8 cellular contexts compared by ENCODE assay signal in genomic region chr1:25562101-25562927, GRCh38. TPM values are rescaled to one million over a fixed set of nuclear protein-coding genes. Genes with fewer than 3 reads are reported as not detected.
A peak's percentile ranks its signal among the peaks of the same experiment; 100 is the strongest.
DNase-seq lines count a peak whose midpoint lies in the region; ATAC-seq, FAIRE-seq and TF ChIP-seq lines count a peak whose summit lies in the region.

No MANE protein-coding gene starts in this region.

- H3K27ac Mint-ChIP-seq in T-helper 17 cell, result peak overlapping the region; percentile 95
- no peak overlapping the region for H3K27ac Mint-ChIP-seq in progenitor cell of endocrine pancreas

- H3K27me3 Mint-ChIP-seq in T-helper 17 cell (no peaks in the 10 kb centered on the region), progenitor cell of endocrine pancreas (no peaks in the 10 kb centered on the region)

- RAD21 ChIA-PET in GM12878 (lab: Charles Lee; ENCODE audit: unreplicated experiment), result interaction anchor here (0.7 to 1.0 kb wide), 2 partner anchors 11 to 12 kb away, joined by 3 read pairs; no protein-coding TSS in a partner anchor

- peak; percentile 71 for FAIRE-seq in GM12878 (lab: Jason Lieb, UNC)

- TF ChIP-seq EP300 in GM12878 (IDR thresholded peaks at IDR 0.05; ENCODE audit: borderline replicate concordance in 1 of 2, control insufficient read depth in 1 of 2, low read depth in 2 of 2, low read length in 2 of 2), result 0 out of 4 replicates have a peak, but pooled peaks of 1 of the 2 experiments have one; percentile 12

- intact Hi-C loops in GM12878 (cut with micrococcal nuclease; ENCODE audit: unreplicated experiment), result no loop called here

- SMC1A ChIA-PET in GM12878 (lab: Charles Lee; ENCODE audit: uncharacterized antibody, unreplicated experiment), result no interaction called here

- H3K4me1 ChIP-seq in GM12878 (ENCODE audit: control insufficient read depth, insufficient read depth, low read length), result peaks cover 18% of the 10 kb centered on the region

- no TSS peak for BruUV-seq in GM12878 (replicated peaks; lab: Mats Ljungman, UMichigan)

- H3K9ac ChIP-seq in GM12878 (ENCODE audit: control insufficient read depth, insufficient read depth, low read length), result no peak overlapping the region

- H3K4me1 Mint-ChIP-seq in T-helper 17 cell (peaks cover 56% of the 10 kb centered on the region), progenitor cell of endocrine pancreas (ENCODE audit: low read depth) (peaks cover 1% of the 10 kb centered on the region)

- no peak for TF ChIP-seq CTCF in GM12864 (IDR thresholded peaks at IDR 0.05; ENCODE audit: low read depth, low read length, missing control alignments)
- no peak for TF ChIP-seq CTCF in GM12878 (IDR thresholded peaks at IDR 0.05 in 2 of 3, conservative IDR thresholded peaks at IDR 0.05 in 1 of 3; ENCODE audit: control insufficient read depth in 2 of 3, extremely low read depth in 1 of 3, insufficient read depth in 1 of 3, low read depth in 3 of 3, low read length in 3 of 3)
- no peak for TF ChIP-seq CTCF in progenitor cell of endocrine pancreas (IDR thresholded peaks at IDR 0.05; ENCODE audit: unreplicated experiment)

- H4K20me1 ChIP-seq in GM12878 (ENCODE audit: control insufficient read depth, insufficient read depth), result no peaks in the 10 kb centered on the region

- TF ChIP-seq POLR2A in GM12878 (IDR thresholded peaks at IDR 0.05; ENCODE audit: low read depth, low read length), result no peak; the same call in 1 of the 2 replicates

- H3K36me3 Mint-ChIP-seq in T-helper 17 cell (ENCODE audit: low read depth) (peaks cover 5% of the 10 kb centered on the region), progenitor cell of endocrine pancreas (ENCODE audit: insufficient read depth) (no peaks in the 10 kb centered on the region)

- H3K4me3 ChIP-seq in GM12864 (ENCODE audit: low read depth, low read length) (no peak overlapping the region), GM12878 (no peak overlapping the region)

- TF ChIP-seq RAD21 in GM12878 (IDR thresholded peaks at IDR 0.05; ENCODE audit: insufficient read depth, low read depth, low read length), result no peak

- H2AFZ ChIP-seq in GM12878 (ENCODE audit: control insufficient read depth, low read depth, low read length), result no peak overlapping the region

- H3K79me2 ChIP-seq in GM12878 (ENCODE audit: control insufficient read depth, insufficient read depth, low read length), result no peaks in the 10 kb centered on the region

- H3K36me3 ChIP-seq in GM12878 (ENCODE audit: control insufficient read depth in 2 of 2, insufficient read depth in 2 of 2, low read length in 1 of 2), result peaks cover 0 to 15% of the 10 kb centered on the region in 2 experiments; a peak in 2 of 4 replicates

- 51% methylated on average over 8 of the region's 8 CpGs for WGBS in GM12878 (ENCODE audit: insufficient coverage, insufficient replicate concordance, low lambda C conversion rate, missing lambda C conversion rate)

- H3K27me3 ChIP-seq in GM12878 (replicated peaks in 1 of 2; ENCODE audit: control insufficient read depth in 2 of 2, insufficient read depth in 2 of 2, low read length in 1 of 2), result no peaks in the 10 kb centered on the region

- H3K4me2 ChIP-seq in GM12878 (ENCODE audit: control insufficient read depth, insufficient read depth), result peak overlapping the region; percentile 5

- no peaks in the 10 kb centered on the region for H3K9me3 Mint-ChIP-seq in progenitor cell of endocrine pancreas (ENCODE audit: low read depth)

- H3K27ac ChIP-seq in GM12878 (ENCODE audit: control insufficient read depth, insufficient read depth), result peak overlapping the region; percentile 65

- ATAC-seq in HG02763 (IDR thresholded peaks at IDR 0.05; ENCODE audit: unreplicated experiment), result peak; percentile 70
- ATAC-seq in T-helper 17 cell, result peak; percentile 93
- peak; percentile 99 for ATAC-seq in GM12878

- POLR2A ChIA-PET in GM12878 (lab: Charles Lee), result no interaction called here

- in situ Hi-C loops in GM12878 (cut with MboI), result no loop called here

- DNase-seq in GM12864 (ENCODE audit: low read depth), result peak; percentile 79
- DNase-seq in T-helper 17 cell, result peak; percentile 26 to 63 (median 55)
- peak; percentile 48 for DNase-seq in GM12878 (ENCODE audit: low read depth, low spot score)
- DNase-seq in stimulated activated CD4-positive, alpha-beta T cell treated with anti-CD3 and anti-CD28 coated beads, Interleukin-4, amount 100 ng/mL, for 24 hours, result peak; percentile 67
- DNase-seq in NCI-H446 (lab: John Stamatoyannopoulos, UW), result no peak
- no peak for DNase-seq in progenitor cell of endocrine pancreas (ENCODE audit: low spot score, unreplicated experiment)
- DNase-seq in NCI-H2081 treated with DMSO at 0.1 percent for 48 hours (lab: John Stamatoyannopoulos, UW), result no peak

- H3K4me3 Mint-ChIP-seq in T-helper 17 cell (peak overlapping the region; percentile 93), progenitor cell of endocrine pancreas (ENCODE audit: low read depth) (no peak overlapping the region)

- H3K9me3 ChIP-seq in T-helper 17 cell (ENCODE audit: control insufficient read depth, low read length, poor library complexity, severe bottlenecking) (no peaks in the 10 kb centered on the region), GM12878 (replicated peaks; ENCODE audit: control insufficient read depth, insufficient read depth, low read length) (no peaks in the 10 kb centered on the region)

- CTCF ChIA-PET in GM12878 (lab: Yijun Ruan, JAX), result no interaction called here

TF ChIP-seq in GM12878, 131 proteins besides CTCF, POLR2A, EP300 and RAD21 (continues in another document):
- TF ChIP-seq JUNB (IDR thresholded peaks at IDR 0.05) (no peak), HDGF (IDR thresholded peaks at IDR 0.05) (no peak), RELA (IDR thresholded peaks at IDR 0.05; ENCODE audit: borderline replicate concordance, partially characterized antibody) (no peak), ZBTB4 (CRISPR knock-in tag; IDR thresholded peaks at IDR 0.05) (no peak), IKZF2 (IDR thresholded peaks at IDR 0.05) (peak; percentile 80 to 85)

RNA-seq across cellular contexts. Expression of gene LDLRAP1, which starts 18.9 kb away (rescaled TPM):
- total RNA-seq in T-helper 17 cell (10 to 100 TPM; 90.3 to 96.6 TPM), GM12878 (2014; rRNA removed) (14.4 and 18.0 TPM in 2 replicates), GM12878 (2014; rRNA removed; fragmentation: Illumina TruSeq; extraction: Trizol) (13.6 and 21.1 TPM in 2 replicates), GM12878 (2021) (32.5 and 37.6 TPM in 2 replicates), progenitor cell of endocrine pancreas (12.7 and 13.3 TPM in 2 replicates)
- 14.1 and 14.8 TPM in 2 replicates for total RNA-seq in GM12878 (2013; cell fraction: nucleolus; rRNA removed)
- polyA plus RNA-seq in GM12878 (2011; ENCODE audit: low read depth), result 3.4 TPM
- polyA plus RNA-seq in GM12878 (2011; rRNA removed) (9.5 and 13.9 TPM in 2 replicates), GM12878 (2014; fragmentation: Illumina TruSeq; extraction: Trizol) (16.6 and 23.0 TPM in 2 replicates), GM12878 (2014; fragmentation: Nextera tagmentation; extraction: Ambion mirVana) (1 to 10 TPM in 1 of 2 experiments, under 1 TPM in 1; 0.43 to 3.0 TPM), GM12878 (2014; rRNA removed) (25.8 and 31.6 TPM in 2 replicates), GM12878 (2016; fragmentation: Nextera tagmentation; extraction: Ambion mirVana) (10 to 100 TPM; 27.7 to 33.8 TPM)
- polyA plus RNA-seq in GM12878 (2011; cell fraction: cytosol; rRNA removed), result 18.8 and 20.3 TPM in 2 replicates
- 46.2 and 46.4 TPM in 2 replicates for polyA plus RNA-seq in GM12878 (2011; cell fraction: nucleus; rRNA removed)
- polyA plus RNA-seq in GM12878 (2012), result 8.5 and 9.9 TPM in 2 replicates
- 10.7 and 14.4 TPM in 2 replicates for polyA minus RNA-seq in GM12878 (2011; rRNA and poly(A)+ RNA removed)
- polyA minus RNA-seq in GM12878 (2011; cell fraction: cytosol; rRNA and poly(A)+ RNA removed), result 4.7 and 9.9 TPM in 2 replicates
- polyA minus RNA-seq in GM12878 (2011; cell fraction: nucleus; rRNA and poly(A)+ RNA removed), result 6.2 and 12.9 TPM in 2 replicates

RNA-seq across cellular contexts. Expression of gene MAN1C1, which starts 54.3 kb away (rescaled TPM):
- 10 to 100 TPM; 16.9 to 27.3 TPM for total RNA-seq in T-helper 17 cell
- total RNA-seq in GM12878 (2013; cell fraction: nucleolus; rRNA removed), result 0.58 and 0.88 TPM in 2 replicates
- 0.23 TPM in 1 of 2 replicates, not detected in the other for total RNA-seq in GM12878 (2014; rRNA removed)
- 0.09 and 0.22 TPM in 2 replicates for total RNA-seq in GM12878 (2014; rRNA removed; fragmentation: Illumina TruSeq; extraction: Trizol)
- 0.19 and 0.21 TPM in 2 replicates for total RNA-seq in GM12878 (2021)
- not detected for polyA plus RNA-seq in GM12878 (2011; ENCODE audit: low read depth)
- 0.35 and 0.38 TPM in 2 replicates for polyA plus RNA-seq in GM12878 (2011; rRNA removed)
- polyA plus RNA-seq in GM12878 (2011; cell fraction: cytosol; rRNA removed), result 0.64 and 0.70 TPM in 2 replicates
- polyA plus RNA-seq in GM12878 (2011; cell fraction: nucleus; rRNA removed), result 1.0 and 1.1 TPM in 2 replicates
- 0.16 and 0.29 TPM in 2 replicates for polyA plus RNA-seq in GM12878 (2012)
- 0.12 TPM in 1 of 2 replicates, not detected in the other for polyA plus RNA-seq in GM12878 (2014; fragmentation: Illumina TruSeq; extraction: Trizol)
- polyA plus RNA-seq in GM12878 (2014; fragmentation: Nextera tagmentation; extraction: Ambion mirVana), result not detected
- 0.18 and 0.56 TPM in 2 replicates for polyA plus RNA-seq in GM12878 (2014; rRNA removed)
- polyA plus RNA-seq in GM12878 (2016; fragmentation: Nextera tagmentation; extraction: Ambion mirVana), result under 1 TPM in 1 of 2 experiments, not detected in 1; 0.15 TPM
- 0.46 and 0.80 TPM in 2 replicates for polyA minus RNA-seq in GM12878 (2011; rRNA and poly(A)+ RNA removed)
- 0.62 TPM in 1 of 2 replicates, not detected in the other for polyA minus RNA-seq in GM12878 (2011; cell fraction: cytosol; rRNA and poly(A)+ RNA removed)
- 0.24 and 0.29 TPM in 2 replicates for polyA minus RNA-seq in GM12878 (2011; cell fraction: nucleus; rRNA and poly(A)+ RNA removed)
- total RNA-seq in progenitor cell of endocrine pancreas, result 4.8 and 5.1 TPM in 2 replicates

Comparison
In these comparisons a context has a peak if more than half of its experiments do, and no peak if none do; other contexts are left out.
1. DNase-seq: peak in GM12864 (single experiment), T-helper 17 cell (3 of 3), GM12878 (single experiment) and stimulated activated CD4-positive, alpha-beta T cell treated with anti-CD3 and anti-CD28 coated beads, Interleukin-4, amount 100 ng/mL, for 24 hours (single experiment); none in NCI-H446 (0 of 2), progenitor cell of endocrine pancreas (single experiment) and NCI-H2081 treated with DMSO at 0.1 percent for 48 hours (single experiment).
2. Peak in every context shown above with its lines, with median percentiles within 50 percentile points of each other: ATAC-seq.